Comparison of ENCODE assay signal across 21 cellular contexts in genomic region chr1:42370876-42371549, GRCh38. TPM values are rescaled to one million over a fixed set of nuclear protein-coding genes. Genes with fewer than 3 reads are reported as not detected.
"Had no signal": no experiment of that assay in that cellular context is flagged by ENCODE, and none has a peak within 500 bp of the region (broad histone marks: within the 10 kb centered on the region; RNA-seq: fewer than 3 reads in every experiment).

No MANE protein-coding gene starts in this region.

- H3K36me3 Mint-ChIP-seq: activated naive CD4-positive, alpha-beta T cell treated with anti-CD3 and anti-CD28 coated beads, Interleukin-2, amount 50 U/mL, for 72 hours; naive thymus-derived CD4-positive, alpha-beta T cell; neural progenitor cell had no signal

- H3K27ac Mint-ChIP-seq: activated CD4-positive, alpha-beta T cell treated with anti-CD3 and anti-CD28 coated beads, Interleukin-2, amount 10 ng/mL, durations not matched to agents 7 days and 5 days; activated CD8-positive, alpha-beta T cell treated with anti-CD3 and anti-CD28 coated beads, Interleukin-2, amount 10 ng/mL, durations not matched to agents 7 days and 5 days; activated naive CD4-positive, alpha-beta T cell treated with anti-CD3 and anti-CD28 coated beads, Interleukin-2, amount 50 U/mL, for 72 hours; dendritic cell treated with granulocyte-macrophage colony-stimulating factor and Interleukin-4, amounts not matched to agents 40 ng/mL and 50 ng/mL, for 4 days; naive thymus-derived CD4-positive, alpha-beta T cell; neural progenitor cell; stimulated activated naive CD8-positive, alpha-beta T cell treated with anti-CD3 and anti-CD28 coated beads, Interleukin-15, amount 100 ng/mL, for 72 hours had no signal

- H2AFZ ChIP-seq: neural progenitor cell had no signal

- H3K9ac ChIP-seq: neural progenitor cell had no signal

- DNase-seq: activated CD4-positive, alpha-beta T cell treated with anti-CD3 and anti-CD28 coated beads, Interleukin-2, amount 10 ng/mL, durations not matched to agents 7 days and 5 days; activated CD8-positive, alpha-beta memory T cell treated with anti-CD3 and anti-CD28 coated beads, Interleukin-2, amount 50 U/mL, for 4 hours; activated CD8-positive, alpha-beta T cell treated with anti-CD3 and anti-CD28 coated beads, Interleukin-2, amount 10 ng/mL, durations not matched to agents 7 days and 5 days; activated T-cell treated with anti-CD3 and anti-CD28 coated beads, Interleukin-2, amount 50 U/mL, for 4 hours; effector CD8-positive, alpha-beta T cell; esophagus squamous epithelium; left ventricle myocardium inferior; mesenchymal stem cell; naive thymus-derived CD4-positive, alpha-beta T cell; right cardiac atrium; stimulated activated CD4-positive, alpha-beta T cell treated with anti-CD3 and anti-CD28 coated beads, Interleukin-15, amount 100 ng/mL, for 24 hours; stimulated activated CD4-positive, alpha-beta T cell treated with anti-CD3 and anti-CD28 coated beads, Interleukin-4, amount 100 ng/mL, for 1 hour; stimulated activated naive CD8-positive, alpha-beta T cell treated with anti-CD3 and anti-CD28 coated beads, Interleukin-15, amount 100 ng/mL, for 72 hours; T-helper 1 cell; T-helper 9 cell had no signal

- H3K4me3 Mint-ChIP-seq: activated CD4-positive, alpha-beta T cell treated with anti-CD3 and anti-CD28 coated beads, Interleukin-2, amount 10 ng/mL, durations not matched to agents 7 days and 5 days; activated CD8-positive, alpha-beta T cell treated with anti-CD3 and anti-CD28 coated beads, Interleukin-2, amount 10 ng/mL, durations not matched to agents 7 days and 5 days; activated T-cell treated with anti-CD3 and anti-CD28 coated beads, Interleukin-2, amount 50 U/mL, for 4 hours; dendritic cell treated with granulocyte-macrophage colony-stimulating factor and Interleukin-4, amounts not matched to agents 40 ng/mL and 50 ng/mL, for 4 days; naive thymus-derived CD4-positive, alpha-beta T cell; neural progenitor cell; stimulated activated naive CD8-positive, alpha-beta T cell treated with anti-CD3 and anti-CD28 coated beads, Interleukin-15, amount 100 ng/mL, for 72 hours had no signal

- H3K9me3 ChIP-seq: esophagus squamous epithelium, left ventricle myocardium inferior, prostate gland, suprapubic skin had no signal

- H3K27ac ChIP-seq: esophagus squamous epithelium, left ventricle myocardium inferior, neural progenitor cell, prostate gland, suprapubic skin had no signal

- H3K4me3 ChIP-seq: esophagus squamous epithelium, left ventricle myocardium inferior, neural progenitor cell, prostate gland, suprapubic skin had no signal

- H3K27me3 ChIP-seq: neural progenitor cell, suprapubic skin had no signal

- H3K9me3 Mint-ChIP-seq: activated CD4-positive, alpha-beta T cell treated with anti-CD3 and anti-CD28 coated beads, Interleukin-2, amount 10 ng/mL, durations not matched to agents 7 days and 5 days; activated naive CD4-positive, alpha-beta T cell treated with anti-CD3 and anti-CD28 coated beads, Interleukin-2, amount 50 U/mL, for 72 hours; activated T-cell treated with anti-CD3 and anti-CD28 coated beads, Interleukin-2, amount 50 U/mL, for 4 hours; dendritic cell treated with granulocyte-macrophage colony-stimulating factor and Interleukin-4, amounts not matched to agents 40 ng/mL and 50 ng/mL, for 4 days; naive thymus-derived CD4-positive, alpha-beta T cell; neural progenitor cell; stimulated activated naive CD8-positive, alpha-beta T cell treated with anti-CD3 and anti-CD28 coated beads, Interleukin-15, amount 100 ng/mL, for 72 hours had no signal

- H3K4me2 ChIP-seq: neural progenitor cell had no signal

- ATAC-seq: activated CD8-positive, alpha-beta T cell treated with anti-CD3 and anti-CD28 coated beads, Interleukin-2, amount 10 ng/mL, durations not matched to agents 7 days and 5 days; activated naive CD4-positive, alpha-beta T cell treated with anti-CD3 and anti-CD28 coated beads, Interleukin-2, amount 50 U/mL, for 72 hours; activated T-cell treated with anti-CD3 and anti-CD28 coated beads, Interleukin-2, amount 50 U/mL, for 4 hours; naive thymus-derived CD4-positive, alpha-beta T cell; right cardiac atrium; stimulated activated naive CD8-positive, alpha-beta T cell treated with anti-CD3 and anti-CD28 coated beads, Interleukin-15, amount 100 ng/mL, for 72 hours had no signal

- H3K36me3 ChIP-seq: esophagus squamous epithelium, left ventricle myocardium inferior, neural progenitor cell, prostate gland, suprapubic skin had no signal

- H3K4me1 Mint-ChIP-seq: activated CD4-positive, alpha-beta T cell treated with anti-CD3 and anti-CD28 coated beads, Interleukin-2, amount 10 ng/mL, durations not matched to agents 7 days and 5 days; naive thymus-derived CD4-positive, alpha-beta T cell; neural progenitor cell; stimulated activated naive CD8-positive, alpha-beta T cell treated with anti-CD3 and anti-CD28 coated beads, Interleukin-15, amount 100 ng/mL, for 72 hours had no signal

- H3K4me1 ChIP-seq: left ventricle myocardium inferior, neural progenitor cell, prostate gland had no signal

RNA-seq across cellular contexts. Expression of gene RIMKLA, which starts 9.6 kb away (rescaled TPM):
- total RNA-seq: osteocyte had no signal
- polyA plus RNA-seq: naive thymus-derived CD4-positive, alpha-beta T cell had no signal
